ENCODE assay signal across 18 cellular contexts in the genomic region with DNA sequence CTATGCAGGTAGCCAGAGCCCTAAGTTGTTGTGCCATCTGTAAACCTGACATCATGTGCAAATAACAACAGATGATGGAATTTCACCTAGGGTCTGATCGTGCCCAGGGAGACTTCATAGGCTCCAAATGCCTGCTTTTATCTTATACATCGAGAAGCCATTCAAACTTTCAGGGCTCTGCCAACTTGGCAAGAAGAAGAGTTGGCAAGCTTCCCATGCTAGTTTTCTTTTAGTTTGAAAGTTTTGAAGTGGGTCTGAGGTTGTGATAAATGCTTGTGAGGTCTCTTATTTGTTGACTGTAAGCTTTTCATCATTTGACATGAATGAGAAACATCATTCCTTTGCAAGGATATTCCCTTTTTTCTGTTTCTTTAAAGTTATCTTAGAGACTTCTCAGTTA.
DNase-seq lines count a peak whose midpoint lies in the region; TF ChIP-seq lines count a peak whose summit lies in the region.
"Had no signal": no experiment of that assay in that cellular context is flagged by ENCODE, and none has a peak within 500 bp of the region (broad histone marks: within the 10 kb centered on the region; RNA-seq: fewer than 3 reads in every experiment).

No MANE protein-coding gene starts in this region.

- H3K4me3 ChIP-seq in breast epithelium (no peak overlapping the region), Peyer's patch (no peak overlapping the region)
- H3K4me3 ChIP-seq: BLaER1 treated with 17β-estradiol and CSF1 and Interleukin-3, amounts not matched to agents 10 nM and 100 nM; GM23338 had no signal

- intact Hi-C loops in MCF 10A (cut with micrococcal nuclease) = no loop called here
- intact Hi-C loops in breast epithelium (cut with DNase I; ENCODE audit: low total_unique reads) = no loop called here

- no TSS peak for BruUV-seq in MCF 10A (replicated peaks; lab: Mats Ljungman, UMichigan)

- H3K4me1 ChIP-seq in breast epithelium (no peaks in the 10 kb centered on the region), Peyer's patch (no peaks in the 10 kb centered on the region)

- peaks cover 7% of the 10 kb centered on the region for H3K9me3 Mint-ChIP-seq in MCF 10A (ENCODE audit: unreplicated experiment)
- H3K9me3 Mint-ChIP-seq: GM23338 had no signal

- CTCF ChIA-PET in MCF 10A (lab: Yijun Ruan, JAX) = interaction anchor here (0.6 kb wide), 1 partner anchor 1143 kb away, joined by 4 read pairs; no protein-coding TSS in a partner anchor

- no peaks in the 10 kb centered on the region for H3K27me3 Mint-ChIP-seq in MCF 10A (ENCODE audit: insufficient read depth, unreplicated experiment)

- H3K36me3 ChIP-seq in breast epithelium (no peaks in the 10 kb centered on the region), Peyer's patch (no peaks in the 10 kb centered on the region)
- H3K36me3 ChIP-seq: BLaER1 treated with 17β-estradiol and CSF1 and Interleukin-3, amounts not matched to agents 10 nM and 100 nM had no signal

- H3K4me3 Mint-ChIP-seq in MCF 10A (ENCODE audit: unreplicated experiment) = no peak overlapping the region
- H3K4me3 Mint-ChIP-seq: CD8-positive, alpha-beta T cell; GM23338; IgD-negative memory B cell had no signal

- peaks cover 0 to 4% of the 10 kb centered on the region in 2 donors for H3K9me3 ChIP-seq in breast epithelium
- H3K9me3 ChIP-seq in Peyer's patch = no peaks in the 10 kb centered on the region
- H3K9me3 ChIP-seq: BLaER1 treated with 17β-estradiol and CSF1 and Interleukin-3, amounts not matched to agents 10 nM and 100 nM had no signal

- TF ChIP-seq POLR2A in breast epithelium (IDR thresholded peaks at IDR 0.05) (no peak), Peyer's patch (IDR thresholded peaks at IDR 0.05) (no peak)

- no peak for TF ChIP-seq CTCF in MCF 10A (IDR thresholded peaks at IDR 0.05; ENCODE audit: unreplicated experiment)
- no peak for TF ChIP-seq CTCF in breast epithelium (IDR thresholded peaks at IDR 0.05)
- TF ChIP-seq CTCF in Peyer's patch (IDR thresholded peaks at IDR 0.05) = no peak

- no peaks in the 10 kb centered on the region for H3K36me3 Mint-ChIP-seq in MCF 10A (ENCODE audit: insufficient read depth, unreplicated experiment)
- H3K36me3 Mint-ChIP-seq: CD8-positive, alpha-beta T cell had no signal

- H3K27me3 ChIP-seq in breast epithelium (no peaks in the 10 kb centered on the region), Peyer's patch (no peaks in the 10 kb centered on the region)
- H3K27me3 ChIP-seq: BLaER1 treated with 17β-estradiol and CSF1 and Interleukin-3, amounts not matched to agents 10 nM and 100 nM had no signal

- DNase-seq in MCF 10A (ENCODE audit: unreplicated experiment) = peak; percentile 16
- no peak for DNase-seq in breast epithelium (ENCODE audit: low spot score in 2 of 2)
- peak; percentile 53 for DNase-seq in RPMI8226
- DNase-seq in fibroblast of peridontal ligament (ENCODE audit: extremely low read depth) = peak; percentile 17
- no peak for DNase-seq in Peyer's patch
- DNase-seq in NCI-H2227 (lab: John Stamatoyannopoulos, UW; ENCODE audit: unreplicated experiment) = no peak
- no peak for DNase-seq in NCI-H526 (lab: John Stamatoyannopoulos, UW)
- DNase-seq: Calu3; CD8-positive, alpha-beta T cell; Karpas-422; MM.1S; NCI-H1092 treated with DMSO at 0.1 percent for 48 hours; NCI-H1694 treated with DMSO at 0.1 percent for 48 hours; NCI-H510A; NCI-H82 had no signal

- H3K27ac ChIP-seq in breast epithelium = no peak overlapping the region
- no peak overlapping the region for H3K27ac ChIP-seq in Peyer's patch
- H3K27ac ChIP-seq: BLaER1 treated with 17β-estradiol and CSF1 and Interleukin-3, amounts not matched to agents 10 nM and 100 nM had no signal

- POLR2A ChIA-PET in MCF 10A (lab: Yijun Ruan, JAX) = interaction anchor here (1.0 to 2.1 kb wide), 4 partner anchors 10 to 175 kb away, joined by 3 to 10 read pairs (median 4); partner anchors contain the start of gene FLRT3

- no peak overlapping the region for H3K27ac Mint-ChIP-seq in MCF 10A (ENCODE audit: low read depth, unreplicated experiment)
- H3K27ac Mint-ChIP-seq: CD8-positive, alpha-beta T cell; GM23338; IgD-negative memory B cell had no signal

- no peaks in the 10 kb centered on the region for H3K4me1 Mint-ChIP-seq in MCF 10A (ENCODE audit: insufficient read depth, unreplicated experiment)
- H3K4me1 Mint-ChIP-seq: GM23338, IgD-negative memory B cell had no signal

Comparison
In these comparisons a context has a peak if more than half of its experiments do, and no peak if none do; other contexts are left out.
1. DNase-seq: peak in MCF 10A (single experiment), RPMI8226 (single experiment) and fibroblast of peridontal ligament (single experiment); none in breast epithelium (0 of 2), Peyer's patch (0 of 3), NCI-H2227 (single experiment) and NCI-H526 (0 of 2).